Comparison of ENCODE assay signal across 13 cellular contexts in the genomic region with DNA sequence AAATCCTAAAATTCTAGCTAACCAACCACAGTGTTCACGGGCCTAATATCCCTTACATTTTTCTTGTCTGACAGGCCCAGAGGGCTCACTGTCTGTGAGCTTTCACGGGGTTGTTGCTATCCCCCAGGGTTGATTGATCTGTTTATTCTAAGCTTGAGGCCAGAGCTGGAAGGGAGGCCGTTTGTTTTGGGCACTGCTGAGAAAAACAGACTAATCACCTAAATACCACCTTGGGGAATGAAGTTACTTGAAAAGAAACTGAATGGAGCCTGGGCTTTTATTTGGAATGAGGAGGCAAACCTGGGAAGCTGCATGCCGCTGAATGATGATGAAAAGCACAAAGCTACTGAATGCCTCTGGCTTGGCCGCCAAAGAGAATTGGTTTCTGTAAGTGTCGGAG.
DNase-seq lines count a peak whose midpoint lies in the region; TF ChIP-seq lines count a peak whose summit lies in the region.
"Had no signal": no experiment of that assay in that cellular context is flagged by ENCODE, and none has a peak within 500 bp of the region (broad histone marks: within the 10 kb centered on the region; RNA-seq: fewer than 3 reads in every experiment).

No MANE protein-coding gene starts in this region.

- H3K36me3 Mint-ChIP-seq in glutamatergic neuron (ENCODE audit: unreplicated experiment) (no peaks in the 10 kb centered on the region), nephron progenitor cell (ENCODE audit: low read depth) (peaks cover 38% of the 10 kb centered on the region), progenitor cell of endocrine pancreas (ENCODE audit: insufficient read depth) (no peaks in the 10 kb centered on the region)
- H3K36me3 Mint-ChIP-seq: CD4-positive, alpha-beta memory T cell had no signal

- peaks cover 3% of the 10 kb centered on the region for H3K9me3 Mint-ChIP-seq in glutamatergic neuron (ENCODE audit: unreplicated experiment)
- no peaks in the 10 kb centered on the region for H3K9me3 Mint-ChIP-seq in nephron progenitor cell
- H3K9me3 Mint-ChIP-seq in progenitor cell of endocrine pancreas (ENCODE audit: low read depth) = no peaks in the 10 kb centered on the region
- H3K9me3 Mint-ChIP-seq: H9 had no signal

- peak; percentile 42 for DNase-seq in amniotic epithelial cell (ENCODE audit: low read depth)
- peak; percentile 32 for DNase-seq in glutamatergic neuron
- DNase-seq in nephron progenitor cell = no peak
- DNase-seq in progenitor cell of endocrine pancreas (ENCODE audit: low spot score, unreplicated experiment) = no peak
- no peak for DNase-seq in RPMI8226
- no peak for DNase-seq in GM20000 (ENCODE audit: low spot score)
- no peak for DNase-seq in SIG-M5 (lab: John Stamatoyannopoulos, UW)
- no peak for DNase-seq in DMS153 (lab: John Stamatoyannopoulos, UW)
- DNase-seq: BE2C; CD4-positive, alpha-beta memory T cell; DND-41; GOT3; H9 had no signal

- peak overlapping the region; percentile 16 for H3K4me3 Mint-ChIP-seq in glutamatergic neuron (ENCODE audit: unreplicated experiment)
- peak overlapping the region; percentile 44 for H3K4me3 Mint-ChIP-seq in nephron progenitor cell
- H3K4me3 Mint-ChIP-seq in progenitor cell of endocrine pancreas (ENCODE audit: low read depth) = no peak overlapping the region
- H3K4me3 Mint-ChIP-seq: CD4-positive, alpha-beta memory T cell; H9 had no signal

- no peak for TF ChIP-seq CTCF in glutamatergic neuron (IDR thresholded peaks at IDR 0.05; ENCODE audit: partially characterized antibody, unreplicated experiment)
- TF ChIP-seq CTCF in nephron progenitor cell (IDR thresholded peaks at IDR 0.05) = no peak
- no peak for TF ChIP-seq CTCF in progenitor cell of endocrine pancreas (IDR thresholded peaks at IDR 0.05; ENCODE audit: unreplicated experiment)
- TF ChIP-seq CTCF in GM20000 (IDR thresholded peaks at IDR 0.05; ENCODE audit: extremely low read depth, missing control alignments) = no peak

- H3K4me1 Mint-ChIP-seq in glutamatergic neuron (ENCODE audit: low read depth, unreplicated experiment) (peaks cover 13% of the 10 kb centered on the region), nephron progenitor cell (peaks cover 60% of the 10 kb centered on the region), progenitor cell of endocrine pancreas (ENCODE audit: low read depth) (peaks cover 24% of the 10 kb centered on the region)
- H3K4me1 Mint-ChIP-seq: CD4-positive, alpha-beta memory T cell had no signal

- H3K27me3 Mint-ChIP-seq in glutamatergic neuron (ENCODE audit: unreplicated experiment) = peaks cover 6% of the 10 kb centered on the region
- H3K27me3 Mint-ChIP-seq in nephron progenitor cell (ENCODE audit: low read depth, poor library complexity) = peaks cover 8% of the 10 kb centered on the region
- H3K27me3 Mint-ChIP-seq in progenitor cell of endocrine pancreas = no peaks in the 10 kb centered on the region

- H3K27ac Mint-ChIP-seq in glutamatergic neuron (ENCODE audit: unreplicated experiment) (peak overlapping the region; percentile 17), nephron progenitor cell (peak overlapping the region; percentile 96), progenitor cell of endocrine pancreas (peak overlapping the region; percentile 51)
- H3K27ac Mint-ChIP-seq: CD4-positive, alpha-beta memory T cell had no signal

Comparison
In these comparisons a context has a peak if more than half of its experiments do, and no peak if none do; other contexts are left out.
1. DNase-seq: peak in amniotic epithelial cell (single experiment) and glutamatergic neuron (single experiment); none in nephron progenitor cell (single experiment), progenitor cell of endocrine pancreas (single experiment), RPMI8226 (single experiment), GM20000 (single experiment), SIG-M5 (single experiment) and DMS153 (single experiment).
2. H3K27ac Mint-ChIP-seq: peak in every context shown above with its lines; median percentile 96 in nephron progenitor cell; 51 in progenitor cell of endocrine pancreas; 17 in glutamatergic neuron.